Comparison of ENCODE assay signal across 26 cellular contexts in genomic region chr2:235480614-235481013, GRCh38.
"Had no signal": no experiment of that assay in that cellular context is flagged by ENCODE, and none has a peak within 500 bp of the region (broad histone marks: within the 10 kb centered on the region; RNA-seq: fewer than 3 reads in every experiment).

No MANE protein-coding gene starts in this region.

- H3K36me3 Mint-ChIP-seq: activated naive CD8-positive, alpha-beta T cell treated with anti-CD3 and anti-CD28 coated beads for 36 hours; natural killer cell treated with Interleukin-12 subunit alpha and Interleukin-12 subunit beta and Interleukin-15 and Interleukin-18, amount 100 ng/mL, for 72 hours had no signal

- H3K27ac ChIP-seq: breast epithelium, coronary artery, epithelial cell of prostate, gastroesophageal sphincter, left ventricle myocardium inferior, psoas muscle, right atrium auricular region, spleen, thyroid gland, upper lobe of right lung had no signal

- H3K27me3 Mint-ChIP-seq: activated CD4-positive, alpha-beta T cell treated with anti-CD3 and anti-CD28 coated beads, Interleukin-2, amount 10 ng/mL, durations not matched to agents 24 days and 14 days had no signal

- ATAC-seq: gastroesophageal sphincter; natural killer cell treated with Interleukin-12 subunit alpha and Interleukin-12 subunit beta and Interleukin-15 and Interleukin-18, amount 100 ng/mL, for 72 hours; psoas muscle; T-helper 17 cell; upper lobe of right lung had no signal

- H3K36me3 ChIP-seq: breast epithelium, gastroesophageal sphincter, left ventricle myocardium inferior, right atrium auricular region, spleen, thyroid gland, upper lobe of right lung had no signal

- H3K4me3 ChIP-seq: breast epithelium, coronary artery, gastroesophageal sphincter, left ventricle myocardium inferior, psoas muscle, right atrium auricular region, spleen, thyroid gland, upper lobe of right lung had no signal

- H3K4me1 ChIP-seq: breast epithelium, left ventricle myocardium inferior, psoas muscle, right atrium auricular region, spleen, thyroid gland, upper lobe of right lung had no signal

- H3K9me3 Mint-ChIP-seq: natural killer cell treated with Interleukin-12 subunit alpha and Interleukin-12 subunit beta and Interleukin-15 and Interleukin-18, amount 100 ng/mL, for 72 hours had no signal

- H3K27ac Mint-ChIP-seq: activated CD4-positive, alpha-beta T cell treated with anti-CD3 and anti-CD28 coated beads, Interleukin-2, amount 10 ng/mL, durations not matched to agents 24 days and 14 days; activated naive CD8-positive, alpha-beta T cell treated with anti-CD3 and anti-CD28 coated beads for 36 hours; endodermal cell; natural killer cell treated with Interleukin-12 subunit alpha and Interleukin-12 subunit beta and Interleukin-15 and Interleukin-18, amount 100 ng/mL, for 72 hours; stimulated activated naive CD8-positive, alpha-beta T cell treated with anti-CD3 and anti-CD28 coated beads, Interleukin-15, Interleukin-2, amounts not matched to agents 100 ng/mL and 50 ng/mL, for 24 hours; T-helper 17 cell had no signal

- H3K9me3 ChIP-seq: psoas muscle, right atrium auricular region, thyroid gland, upper lobe of right lung had no signal

- DNase-seq: activated CD4-positive, alpha-beta T cell treated with anti-CD3 and anti-CD28 coated beads, Interleukin-2, amount 10 ng/mL, durations not matched to agents 24 days and 14 days; activated CD8-positive, alpha-beta memory T cell treated with anti-CD3 and anti-CD28 coated beads, Interleukin-2, amount 50 U/mL, for 48 hours; activated naive CD4-positive, alpha-beta T cell treated with Interleukin-2 at 50 U/mL for 16 hours; activated naive CD8-positive, alpha-beta T cell treated with anti-CD3 and anti-CD28 coated beads for 36 hours; activated T-cell treated with anti-CD3 and anti-CD28 coated beads, Interleukin-2, amount 50 U/mL, for 48 hours; amniotic stem cell; endodermal cell; head of caudate nucleus; hypothalamus; left ventricle myocardium inferior; mammary epithelial cell; midbrain; psoas muscle; spleen; stimulated activated CD4-positive, alpha-beta T cell treated with anti-CD3 and anti-CD28 coated beads, Interleukin-4, amount 100 ng/mL, for 24 hours; substantia nigra; T-helper 17 cell; thyroid gland; upper lobe of right lung had no signal

- H3K27me3 ChIP-seq: breast epithelium, gastroesophageal sphincter, right atrium auricular region, thyroid gland, upper lobe of right lung had no signal

- H3K4me3 Mint-ChIP-seq: activated CD4-positive, alpha-beta T cell treated with anti-CD3 and anti-CD28 coated beads, Interleukin-2, amount 10 ng/mL, durations not matched to agents 24 days and 14 days; activated naive CD8-positive, alpha-beta T cell treated with anti-CD3 and anti-CD28 coated beads for 36 hours; endodermal cell; natural killer cell treated with Interleukin-12 subunit alpha and Interleukin-12 subunit beta and Interleukin-15 and Interleukin-18, amount 100 ng/mL, for 72 hours; stimulated activated naive CD8-positive, alpha-beta T cell treated with anti-CD3 and anti-CD28 coated beads, Interleukin-15, Interleukin-2, amounts not matched to agents 100 ng/mL and 50 ng/mL, for 24 hours; T-helper 17 cell had no signal

- H3K4me1 Mint-ChIP-seq: activated CD4-positive, alpha-beta T cell treated with anti-CD3 and anti-CD28 coated beads, Interleukin-2, amount 10 ng/mL, durations not matched to agents 24 days and 14 days; activated naive CD8-positive, alpha-beta T cell treated with anti-CD3 and anti-CD28 coated beads for 36 hours; T-helper 17 cell had no signal
